Comparison of ENCODE assay signal across 1 cellular context in the genomic region with DNA sequence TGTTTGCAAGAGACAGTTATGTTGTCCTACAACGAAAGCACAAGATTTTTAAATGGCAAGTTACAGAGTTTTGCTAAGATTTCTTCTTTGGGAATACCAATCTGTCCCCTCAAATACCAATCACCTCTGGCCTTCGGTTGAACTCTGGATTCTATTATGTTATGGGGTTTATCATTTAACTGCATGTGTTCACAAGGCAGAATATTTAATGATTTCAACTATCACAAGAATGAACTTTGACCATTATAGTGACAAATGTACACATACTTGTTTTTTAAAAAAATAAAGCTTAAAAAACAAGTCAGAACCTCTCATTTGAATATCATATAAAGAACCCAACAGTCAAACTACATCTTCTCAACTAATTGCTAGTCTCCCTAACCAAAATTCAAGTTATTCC.
TF ChIP-seq lines count a peak whose summit lies in the region.

No MANE protein-coding gene starts in this region.

TF ChIP-seq in HepG2, 621 proteins besides CTCF, POLR2A, EP300 and RAD21:
- TF ChIP-seq KDM3A (CRISPR knock-in tag; IDR thresholded peaks at IDR 0.05; ENCODE audit: low read depth): no peak
- no peak for TF ChIP-seq ZFP41 (CRISPR knock-in tag; IDR thresholded peaks at IDR 0.05; ENCODE audit: borderline replicate concordance)
- TF ChIP-seq, protein P1, sequence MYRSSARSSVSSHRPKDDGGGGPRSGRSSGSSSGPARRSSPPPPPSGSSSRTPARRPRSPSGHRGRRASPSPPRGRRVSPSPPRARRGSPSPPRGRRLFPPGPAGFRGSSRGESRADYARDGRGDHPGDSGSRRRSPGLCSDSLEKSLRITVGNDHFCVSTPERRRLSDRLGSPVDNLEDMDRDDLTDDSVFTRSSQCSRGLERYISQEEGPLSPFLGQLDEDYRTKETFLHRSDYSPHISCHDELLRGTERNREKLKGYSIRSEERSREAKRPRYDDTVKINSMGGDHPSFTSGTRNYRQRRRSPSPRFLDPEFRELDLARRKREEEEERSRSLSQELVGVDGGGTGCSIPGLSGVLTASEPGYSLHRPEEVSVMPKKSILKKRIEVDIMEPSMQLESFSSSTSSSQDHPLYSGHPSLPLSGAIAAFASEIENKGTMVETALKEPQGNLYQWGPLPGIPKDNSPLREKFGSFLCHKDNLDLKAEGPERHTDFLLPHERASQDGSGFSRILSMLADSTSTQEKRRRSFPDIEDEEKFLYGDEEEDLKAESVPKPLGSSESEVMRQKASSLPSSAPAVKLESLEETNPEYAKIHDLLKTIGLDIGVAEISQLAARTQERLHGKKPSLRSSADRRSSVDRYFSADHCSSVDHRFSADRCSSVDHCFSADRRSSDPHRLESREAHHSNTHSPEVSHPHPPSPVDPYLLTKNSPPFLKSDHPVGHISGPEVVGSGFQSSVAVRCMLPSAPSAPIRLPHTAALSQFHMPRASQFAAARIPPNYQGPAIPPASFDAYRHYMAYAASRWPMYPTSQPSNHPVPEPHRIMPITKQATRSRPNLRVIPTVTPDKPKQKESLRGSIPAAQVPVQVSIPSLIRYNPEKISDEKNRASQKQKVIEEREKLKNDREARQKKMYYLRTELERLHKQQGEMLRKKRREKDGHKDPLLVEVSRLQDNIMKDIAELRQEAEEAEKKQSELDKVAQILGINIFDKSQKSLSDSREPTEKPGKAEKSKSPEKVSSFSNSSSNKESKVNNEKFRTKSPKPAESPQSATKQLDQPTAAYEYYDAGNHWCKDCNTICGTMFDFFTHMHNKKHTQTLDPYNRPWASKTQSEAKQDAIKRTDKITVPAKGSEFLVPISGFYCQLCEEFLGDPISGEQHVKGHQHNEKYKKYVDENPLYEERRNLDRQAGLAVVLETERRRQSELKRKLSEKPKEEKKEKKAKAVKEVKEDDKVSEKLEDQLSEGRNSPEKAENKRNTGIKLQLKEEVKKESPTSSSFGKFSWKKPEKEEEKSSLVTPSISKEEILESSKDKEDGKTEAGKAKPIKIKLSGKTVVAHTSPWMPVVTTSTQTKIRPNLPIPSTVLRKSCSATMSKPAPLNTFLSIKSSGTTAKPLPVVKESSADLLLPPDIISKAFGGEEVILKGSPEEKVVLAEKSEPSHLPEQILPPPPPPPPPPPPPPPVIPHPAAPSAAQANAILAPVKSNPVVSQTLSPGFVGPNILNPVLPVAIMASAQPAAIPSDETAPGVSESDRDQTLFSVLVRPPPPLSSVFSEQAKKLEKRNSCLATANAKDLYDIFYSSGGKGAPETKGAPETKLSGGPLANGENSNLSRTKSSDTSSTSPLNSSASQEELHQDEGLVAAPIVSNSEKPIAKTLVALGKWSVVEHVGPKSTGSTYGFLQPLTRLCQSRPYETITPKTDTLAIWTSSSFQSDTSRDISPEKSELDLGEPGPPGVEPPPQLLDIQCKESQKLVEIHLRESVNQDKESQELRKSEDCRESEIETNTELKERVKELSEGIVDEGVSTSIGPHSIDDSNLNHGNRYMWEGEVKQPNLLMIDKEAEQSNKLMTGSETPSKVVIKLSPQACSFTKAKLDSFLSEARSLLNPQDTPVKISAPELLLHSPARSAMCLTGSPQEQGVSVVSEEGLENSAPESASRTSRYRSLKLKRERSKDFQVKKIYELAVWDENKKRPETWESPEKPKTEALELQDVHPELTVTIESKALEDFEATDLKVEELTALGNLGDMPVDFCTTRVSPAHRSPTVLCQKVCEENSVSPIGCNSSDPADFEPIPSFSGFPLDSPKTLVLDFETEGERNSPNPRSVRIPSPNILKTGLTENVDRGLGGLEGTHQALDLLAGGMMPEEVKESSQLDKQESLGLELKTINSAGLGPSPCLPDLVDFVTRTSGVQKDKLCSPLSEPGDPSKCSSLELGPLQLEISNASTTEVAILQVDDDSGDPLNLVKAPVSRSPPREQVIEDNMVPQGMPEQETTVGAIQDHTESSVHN (CRISPR knock-in tag; IDR thresholded peaks at IDR 0.05): no peak
- TF ChIP-seq GABPB1 (CRISPR knock-in tag; IDR thresholded peaks at IDR 0.05): no peak
- no peak for TF ChIP-seq TBL1XR1 (IDR thresholded peaks at IDR 0.05; ENCODE audit: borderline replicate concordance, low read length, partially characterized antibody)
- TF ChIP-seq RXRB (CRISPR knock-in tag; IDR thresholded peaks at IDR 0.05; ENCODE audit: borderline replicate concordance): no peak
- no peak for TF ChIP-seq TCF7 (IDR thresholded peaks at IDR 0.05; ENCODE audit: low read depth)
- TF ChIP-seq, protein P2, sequence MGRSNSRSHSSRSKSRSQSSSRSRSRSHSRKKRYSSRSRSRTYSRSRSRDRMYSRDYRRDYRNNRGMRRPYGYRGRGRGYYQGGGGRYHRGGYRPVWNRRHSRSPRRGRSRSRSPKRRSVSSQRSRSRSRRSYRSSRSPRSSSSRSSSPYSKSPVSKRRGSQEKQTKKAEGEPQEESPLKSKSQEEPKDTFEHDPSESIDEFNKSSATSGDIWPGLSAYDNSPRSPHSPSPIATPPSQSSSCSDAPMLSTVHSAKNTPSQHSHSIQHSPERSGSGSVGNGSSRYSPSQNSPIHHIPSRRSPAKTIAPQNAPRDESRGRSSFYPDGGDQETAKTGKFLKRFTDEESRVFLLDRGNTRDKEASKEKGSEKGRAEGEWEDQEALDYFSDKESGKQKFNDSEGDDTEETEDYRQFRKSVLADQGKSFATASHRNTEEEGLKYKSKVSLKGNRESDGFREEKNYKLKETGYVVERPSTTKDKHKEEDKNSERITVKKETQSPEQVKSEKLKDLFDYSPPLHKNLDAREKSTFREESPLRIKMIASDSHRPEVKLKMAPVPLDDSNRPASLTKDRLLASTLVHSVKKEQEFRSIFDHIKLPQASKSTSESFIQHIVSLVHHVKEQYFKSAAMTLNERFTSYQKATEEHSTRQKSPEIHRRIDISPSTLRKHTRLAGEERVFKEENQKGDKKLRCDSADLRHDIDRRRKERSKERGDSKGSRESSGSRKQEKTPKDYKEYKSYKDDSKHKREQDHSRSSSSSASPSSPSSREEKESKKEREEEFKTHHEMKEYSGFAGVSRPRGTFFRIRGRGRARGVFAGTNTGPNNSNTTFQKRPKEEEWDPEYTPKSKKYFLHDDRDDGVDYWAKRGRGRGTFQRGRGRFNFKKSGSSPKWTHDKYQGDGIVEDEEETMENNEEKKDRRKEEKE (IDR thresholded peaks at IDR 0.05): no peak
- TF ChIP-seq, protein P3, sequence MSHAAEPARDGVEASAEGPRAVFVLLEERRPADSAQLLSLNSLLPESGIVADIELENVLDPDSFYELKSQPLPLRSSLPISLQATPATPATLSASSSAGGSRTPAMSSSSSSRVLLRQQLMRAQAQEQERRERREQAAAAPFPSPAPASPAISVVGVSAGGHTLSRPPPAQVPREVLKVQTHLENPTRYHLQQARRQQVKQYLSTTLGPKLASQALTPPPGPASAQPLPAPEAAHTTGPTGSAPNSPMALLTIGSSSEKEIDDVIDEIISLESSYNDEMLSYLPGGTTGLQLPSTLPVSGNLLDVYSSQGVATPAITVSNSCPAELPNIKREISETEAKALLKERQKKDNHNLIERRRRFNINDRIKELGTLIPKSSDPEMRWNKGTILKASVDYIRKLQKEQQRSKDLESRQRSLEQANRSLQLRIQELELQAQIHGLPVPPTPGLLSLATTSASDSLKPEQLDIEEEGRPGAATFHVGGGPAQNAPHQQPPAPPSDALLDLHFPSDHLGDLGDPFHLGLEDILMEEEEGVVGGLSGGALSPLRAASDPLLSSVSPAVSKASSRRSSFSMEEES (CRISPR knock-in tag; IDR thresholded peaks at IDR 0.05): no peak
- TF ChIP-seq SOX13 (IDR thresholded peaks at IDR 0.05): no peak
- TF ChIP-seq SOX13 (CRISPR knock-in tag; conservative IDR thresholded peaks at IDR 0.05 in 1 of 2, IDR thresholded peaks at IDR 0.05 in 1 of 2): no peak
- TF ChIP-seq DR1 (CRISPR knock-in tag; IDR thresholded peaks at IDR 0.05): no peak
- TF ChIP-seq NFATC3 (CRISPR knock-in tag; IDR thresholded peaks at IDR 0.05): no peak
- TF ChIP-seq, protein P4, sequence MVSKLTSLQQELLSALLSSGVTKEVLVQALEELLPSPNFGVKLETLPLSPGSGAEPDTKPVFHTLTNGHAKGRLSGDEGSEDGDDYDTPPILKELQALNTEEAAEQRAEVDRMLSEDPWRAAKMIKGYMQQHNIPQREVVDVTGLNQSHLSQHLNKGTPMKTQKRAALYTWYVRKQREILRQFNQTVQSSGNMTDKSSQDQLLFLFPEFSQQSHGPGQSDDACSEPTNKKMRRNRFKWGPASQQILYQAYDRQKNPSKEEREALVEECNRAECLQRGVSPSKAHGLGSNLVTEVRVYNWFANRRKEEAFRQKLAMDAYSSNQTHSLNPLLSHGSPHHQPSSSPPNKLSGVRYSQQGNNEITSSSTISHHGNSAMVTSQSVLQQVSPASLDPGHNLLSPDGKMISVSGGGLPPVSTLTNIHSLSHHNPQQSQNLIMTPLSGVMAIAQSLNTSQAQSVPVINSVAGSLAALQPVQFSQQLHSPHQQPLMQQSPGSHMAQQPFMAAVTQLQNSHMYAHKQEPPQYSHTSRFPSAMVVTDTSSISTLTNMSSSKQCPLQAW (CRISPR knock-in tag; IDR thresholded peaks at IDR 0.05): no peak
- TF ChIP-seq, protein P5, sequence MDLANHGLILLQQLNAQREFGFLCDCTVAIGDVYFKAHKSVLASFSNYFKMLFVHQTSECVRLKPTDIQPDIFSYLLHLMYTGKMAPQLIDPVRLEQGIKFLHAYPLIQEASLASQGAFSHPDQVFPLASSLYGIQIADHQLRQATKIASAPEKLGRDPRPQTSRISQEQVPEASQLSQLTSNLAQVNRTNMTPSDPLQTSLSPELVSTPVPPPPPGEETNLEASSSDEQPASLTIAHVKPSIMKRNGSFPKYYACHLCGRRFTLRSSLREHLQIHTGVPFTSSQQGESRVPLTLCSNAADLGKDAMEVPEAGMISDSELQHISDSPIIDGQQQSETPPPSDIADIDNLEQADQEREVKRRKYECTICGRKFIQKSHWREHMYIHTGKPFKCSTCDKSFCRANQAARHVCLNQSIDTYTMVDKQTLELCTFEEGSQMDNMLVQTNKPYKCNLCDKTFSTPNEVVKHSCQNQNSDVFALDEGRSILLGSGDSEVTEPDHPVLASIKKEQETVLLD (CRISPR knock-in tag; IDR thresholded peaks at IDR 0.05; ENCODE audit: low read depth): no peak
- TF ChIP-seq ZNF33B (CRISPR knock-in tag; IDR thresholded peaks at IDR 0.05): no peak
- TF ChIP-seq, protein P6, sequence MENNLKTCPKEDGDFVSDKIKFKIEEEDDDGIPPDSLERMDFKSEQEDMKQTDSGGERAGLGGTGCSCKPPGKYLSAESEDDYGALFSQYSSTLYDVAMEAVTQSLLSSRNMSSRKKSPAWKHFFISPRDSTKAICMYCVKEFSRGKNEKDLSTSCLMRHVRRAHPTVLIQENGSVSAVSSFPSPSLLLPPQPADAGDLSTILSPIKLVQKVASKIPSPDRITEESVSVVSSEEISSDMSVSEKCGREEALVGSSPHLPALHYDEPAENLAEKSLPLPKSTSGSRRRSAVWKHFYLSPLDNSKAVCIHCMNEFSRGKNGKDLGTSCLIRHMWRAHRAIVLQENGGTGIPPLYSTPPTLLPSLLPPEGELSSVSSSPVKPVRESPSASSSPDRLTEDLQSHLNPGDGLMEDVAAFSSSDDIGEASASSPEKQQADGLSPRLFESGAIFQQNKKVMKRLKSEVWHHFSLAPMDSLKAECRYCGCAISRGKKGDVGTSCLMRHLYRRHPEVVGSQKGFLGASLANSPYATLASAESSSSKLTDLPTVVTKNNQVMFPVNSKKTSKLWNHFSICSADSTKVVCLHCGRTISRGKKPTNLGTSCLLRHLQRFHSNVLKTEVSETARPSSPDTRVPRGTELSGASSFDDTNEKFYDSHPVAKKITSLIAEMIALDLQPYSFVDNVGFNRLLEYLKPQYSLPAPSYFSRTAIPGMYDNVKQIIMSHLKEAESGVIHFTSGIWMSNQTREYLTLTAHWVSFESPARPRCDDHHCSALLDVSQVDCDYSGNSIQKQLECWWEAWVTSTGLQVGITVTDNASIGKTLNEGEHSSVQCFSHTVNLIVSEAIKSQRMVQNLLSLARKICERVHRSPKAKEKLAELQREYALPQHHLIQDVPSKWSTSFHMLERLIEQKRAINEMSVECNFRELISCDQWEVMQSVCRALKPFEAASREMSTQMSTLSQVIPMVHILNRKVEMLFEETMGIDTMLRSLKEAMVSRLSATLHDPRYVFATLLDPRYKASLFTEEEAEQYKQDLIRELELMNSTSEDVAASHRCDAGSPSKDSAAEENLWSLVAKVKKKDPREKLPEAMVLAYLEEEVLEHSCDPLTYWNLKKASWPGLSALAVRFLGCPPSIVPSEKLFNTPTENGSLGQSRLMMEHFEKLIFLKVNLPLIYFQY (CRISPR knock-in tag; IDR thresholded peaks at IDR 0.05; ENCODE audit: borderline replicate concordance): no peak
- TF ChIP-seq ZNF788 (CRISPR knock-in tag; IDR thresholded peaks at IDR 0.05; ENCODE audit: borderline replicate concordance): no peak
- no peak for TF ChIP-seq SMAD3 (CRISPR knock-in tag; IDR thresholded peaks at IDR 0.05)
TF ChIP-seq in HepG2: peak in this region for 0.
